Comparison of ENCODE assay signal across 1 cellular context in genomic region chr17:30351730-30352129, GRCh38.
TF ChIP-seq lines count a peak whose summit lies in the region.

No MANE protein-coding gene starts in this region.

TF ChIP-seq in K562, 482 proteins besides CTCF, POLR2A, EP300 and RAD21 (continued from another document):
- TF ChIP-seq ZNF764 (CRISPR knock-in tag; IDR thresholded peaks at IDR 0.05; ENCODE audit: low read depth) (no peak), ZNF561 (CRISPR knock-in tag; conservative IDR thresholded peaks at IDR 0.05) (no peak), ZBTB26 (CRISPR knock-in tag; IDR thresholded peaks at IDR 0.05) (no peak), CSDE1 (IDR thresholded peaks at IDR 0.05) (no peak), KDM5B (IDR thresholded peaks at IDR 0.05; ENCODE audit: insufficient replicate concordance, low read depth, low read length) (no peak), ZNF384 (IDR thresholded peaks at IDR 0.05; ENCODE audit: low read depth, low read length) (peak; percentile 89), RBM25 (IDR thresholded peaks at IDR 0.05; ENCODE audit: low read depth, low read length, severe bottlenecking) (peak; percentile 71), ELK1 (CRISPR knock-in tag; IDR thresholded peaks at IDR 0.05) (no peak), GATA2 (CRISPR knock-in tag; IDR thresholded peaks at IDR 0.05) (no peak), HNRNPK (IDR thresholded peaks at IDR 0.05; ENCODE audit: low read depth, low read length, poor library complexity, severe bottlenecking) (no peak), ZNF668 (CRISPR knock-in tag; IDR thresholded peaks at IDR 0.05) (no peak), ZBTB17 (CRISPR knock-in tag; IDR thresholded peaks at IDR 0.05) (no peak), HDAC2 (IDR thresholded peaks at IDR 0.05) (no peak), MTA3 (IDR thresholded peaks at IDR 0.05; ENCODE audit: borderline replicate concordance) (no peak), ZBTB40 (IDR thresholded peaks at IDR 0.05) (peak; percentile 85), ZBTB40 (CRISPR knock-in tag; IDR thresholded peaks at IDR 0.05) (peak; percentile 81), TFAP4 (CRISPR knock-in tag; IDR thresholded peaks at IDR 0.05; ENCODE audit: borderline replicate concordance) (no peak), ZFP30 (CRISPR knock-in tag; IDR thresholded peaks at IDR 0.05; ENCODE audit: borderline replicate concordance) (no peak), CEBPG (CRISPR knock-in tag; IDR thresholded peaks at IDR 0.05) (no peak), CEBPG (tag; conservative IDR thresholded peaks at IDR 0.05 in 1 of 2, IDR thresholded peaks at IDR 0.05 in 1 of 2) (peak; percentile 25 to 67; a peak in 2 of 4 replicates), AFF1 (IDR thresholded peaks at IDR 0.05; ENCODE audit: low read depth in 1 of 2, partially characterized antibody in 2 of 2) (no peak), HDAC8 (tag; IDR thresholded peaks at IDR 0.05) (no peak), ZNF232 (CRISPR knock-in tag; IDR thresholded peaks at IDR 0.05) (no peak), CEBPB (tag; IDR thresholded peaks at IDR 0.05) (peak; percentile 56), TRIM24 (IDR thresholded peaks at IDR 0.05) (peak; percentile 74 to 88; a peak in 2 of 4 replicates), TRIM28 (IDR thresholded peaks at IDR 0.05) (peak; percentile 62; the same call in 1 of the 2 replicates), CBX8 (IDR thresholded peaks at IDR 0.05; ENCODE audit: borderline replicate concordance, extremely low read depth, low read depth, low read length, poor library complexity, severe bottlenecking) (no peak), ZFP36 (IDR thresholded peaks at IDR 0.05; ENCODE audit: low read depth, low read length, partially characterized antibody) (peak; percentile 53)
